Comparison of ENCODE assay signal across 7 cellular contexts in genomic region chr3:5188419-5189405, GRCh38. TPM values are rescaled to one million over a fixed set of nuclear protein-coding genes. Genes with fewer than 3 reads are reported as not detected.
DNase-seq lines count a peak whose midpoint lies in the region; FAIRE-seq and TF ChIP-seq lines count a peak whose summit lies in the region.

No MANE protein-coding gene starts in this region.

- dilution Hi-C loops in endothelial cell of umbilical vein (cut with MboI; ENCODE audit: extremely low pct_ligation_motif_present, low sequenced_read_pairs), result no loop called here

- no peaks in the 10 kb centered on the region for H4K20me1 ChIP-seq in endothelial cell of umbilical vein (replicated peaks; ENCODE audit: control insufficient read depth, extremely low read depth, insufficient read depth, low read length)

- intact Hi-C loops in endothelial cell of umbilical vein (cut with micrococcal nuclease) (loop anchor here (5.0 kb wide), 2 partner anchors 476 to 696 kb away; partner anchors contain the start of gene ITPR1), vagina (cut with DNase I) (loop anchor here (10.0 kb wide), 1 partner anchor 64 kb away; the partner anchor contains the start of gene ARL8B)

- peak overlapping the region; percentile 92 for H3K27ac ChIP-seq in endothelial cell of umbilical vein (ENCODE audit: insufficient read depth, low read depth, low read length)
- peak overlapping the region; percentile 96 for H3K27ac ChIP-seq in vagina

- H3K4me3 Mint-ChIP-seq in nephron, result peak overlapping the region; percentile 93 to 98 (median 94)

- H3K4me3 ChIP-seq in endothelial cell of umbilical vein (replicated peaks in 1 of 3; ENCODE audit: insufficient read depth in 1 of 3, low read depth in 1 of 3, low read length in 3 of 3), result peak overlapping the region; percentile 82 to 88 (median 83)
- H3K4me3 ChIP-seq in vagina, result peak overlapping the region; percentile 77 to 98

- peaks cover 20% of the 10 kb centered on the region for H3K4me1 ChIP-seq in endothelial cell of umbilical vein (ENCODE audit: control insufficient read depth, extremely low read depth, insufficient read depth, low read length)
- peaks cover 58% of the 10 kb centered on the region for H3K4me1 ChIP-seq in vagina

- peaks cover 57% of the 10 kb centered on the region for H3K79me2 ChIP-seq in endothelial cell of umbilical vein (ENCODE audit: control insufficient read depth, insufficient read depth, low read length)

- no peak for DNase-seq in GM18507 (ENCODE audit: extremely low spot score, insufficient read length, low read depth)
- DNase-seq in NCI-H2227 treated with DMSO at 0.1 percent for 48 hours (lab: John Stamatoyannopoulos, UW), result peak; percentile 22
- DNase-seq in activated CD4-positive, alpha-beta T cell treated with anti-CD3 and anti-CD28 coated beads, Interleukin-2, amount 50 U/mL, for 48 hours, result peak; percentile 45 to 53
- DNase-seq in endothelial cell of umbilical vein (ENCODE audit: low read depth, low spot score), result peak; percentile 55
- DNase-seq in vagina (ENCODE audit: extremely low spot score in 2 of 2), result no peak
- DNase-seq in NCI-H2196 treated with DMSO at 0.1 percent for 48 hours (lab: John Stamatoyannopoulos, UW; ENCODE audit: unreplicated experiment), result no peak

- H3K4me2 ChIP-seq in endothelial cell of umbilical vein (ENCODE audit: insufficient read depth, low read length), result peak overlapping the region; percentile 74

- H3K4me1 Mint-ChIP-seq in nephron, result peaks cover 39% of the 10 kb centered on the region

- peak overlapping the region; percentile 24 for H2AFZ ChIP-seq in endothelial cell of umbilical vein (ENCODE audit: low read depth, low read length)

- H3K9ac ChIP-seq in endothelial cell of umbilical vein (replicated peaks; ENCODE audit: extremely low read depth, insufficient read depth, low read length), result peak overlapping the region; percentile 88

- peaks cover 22% of the 10 kb centered on the region for H3K36me3 Mint-ChIP-seq in nephron (ENCODE audit: low read depth)

- BruUV-seq in endothelial cell of umbilical vein (replicated peaks; lab: Mats Ljungman, UMichigan), result TSS peak; percentile 33

- H3K9me3 ChIP-seq in endothelial cell of umbilical vein (replicated peaks; ENCODE audit: control insufficient read depth, insufficient read depth, low read length), result no peaks in the 10 kb centered on the region
- H3K9me3 ChIP-seq in vagina, result no peaks in the 10 kb centered on the region

- H3K36me3 ChIP-seq in endothelial cell of umbilical vein (ENCODE audit: control insufficient read depth in 2 of 2, extremely low read depth in 1 of 2, insufficient read depth in 2 of 2, low read length in 2 of 2) (peaks cover 0 to 2% of the 10 kb centered on the region in 2 experiments), vagina (peaks cover 0 to under 1% of the 10 kb centered on the region in 2 donors)

- no peaks in the 10 kb centered on the region for H3K27me3 ChIP-seq in endothelial cell of umbilical vein (ENCODE audit: control insufficient read depth in 2 of 2, insufficient read depth in 2 of 2, low read length in 2 of 2)
- no peaks in the 10 kb centered on the region for H3K27me3 ChIP-seq in vagina

- TF ChIP-seq CTCF in endothelial cell of umbilical vein (IDR thresholded peaks at IDR 0.05; ENCODE audit: extremely low read depth in 1 of 2, insufficient read depth in 1 of 2, low read depth in 1 of 2, low read length in 2 of 2) (no peak), nephron (IDR thresholded peaks at IDR 0.05; ENCODE audit: unreplicated experiment in 3 of 3) (no peak), vagina (IDR thresholded peaks at IDR 0.05) (no peak)

- POLR2A ChIA-PET in endothelial cell of umbilical vein (lab: Charles Lee), result interaction anchor here (0.5 to 0.9 kb wide), 2 partner anchors 8 to 63 kb away, joined by 3 read pairs; no protein-coding TSS in a partner anchor

- TF ChIP-seq POLR2A in endothelial cell of umbilical vein (IDR thresholded peaks at IDR 0.05; ENCODE audit: low read depth, low read length) (no peak), vagina (IDR thresholded peaks at IDR 0.05) (no peak)

- H3K9me1 ChIP-seq in endothelial cell of umbilical vein (replicated peaks; ENCODE audit: control insufficient read depth, extremely low read depth, insufficient read depth, low read length), result no peaks in the 10 kb centered on the region

- FAIRE-seq in GM18507 (lab: Jason Lieb, UNC) (peak; percentile 67), endothelial cell of umbilical vein (lab: Jason Lieb, UNC) (peak; percentile 71)

- CTCF ChIA-PET in endothelial cell of umbilical vein (lab: Charles Lee), result interaction anchor here (0.8 to 2.8 kb wide), 4 partner anchors 7 to 67 kb away, joined by 3 to 11 read pairs (median 5); no protein-coding TSS in a partner anchor

- no peaks in the 10 kb centered on the region for H3K9me3 Mint-ChIP-seq in nephron

- peak overlapping the region; percentile 71 to 92 (median 87) for H3K27ac Mint-ChIP-seq in nephron

- no peaks in the 10 kb centered on the region for H3K27me3 Mint-ChIP-seq in nephron (ENCODE audit: low read depth)

TF ChIP-seq in endothelial cell of umbilical vein, 7 proteins besides CTCF, POLR2A, EP300 and RAD21:
- TF ChIP-seq EZH2 (IDR thresholded peaks at IDR 0.05; ENCODE audit: borderline replicate concordance, low read depth, low read length, severe bottlenecking), result no peak
- no peak for TF ChIP-seq MAX (IDR thresholded peaks at IDR 0.05; ENCODE audit: insufficient read depth, insufficient read length)
- TF ChIP-seq MYC (IDR thresholded peaks at IDR 0.05; ENCODE audit: low read depth, low read length), result no peak
- TF ChIP-seq GATA2 (IDR thresholded peaks at IDR 0.05; ENCODE audit: insufficient read depth, insufficient read length, low read depth, low read length), result no peak
- no peak for TF ChIP-seq JUN (IDR thresholded peaks at IDR 0.05; ENCODE audit: borderline replicate concordance, insufficient read depth, insufficient read length, low read depth)
- no peak for TF ChIP-seq POLR2AphosphoS5 (IDR thresholded peaks at IDR 0.05; ENCODE audit: insufficient read depth, low read depth, low read length)

RNA-seq across cellular contexts. Expression of gene EDEM1, which starts 1.2 kb away (rescaled TPM):
- total RNA-seq in endothelial cell of umbilical vein (61.1 and 65.4 TPM in 2 replicates), vagina (30.9 TPM)
- polyA plus RNA-seq in endothelial cell of umbilical vein, result 19.1 and 19.4 TPM in 2 replicates
- 17.5 and 20.8 TPM in 2 replicates for polyA plus RNA-seq in endothelial cell of umbilical vein (2011; cell fraction: cytosol; rRNA removed)
- 39.2 and 44.3 TPM in 2 replicates for polyA plus RNA-seq in endothelial cell of umbilical vein (2011; cell fraction: nucleus; rRNA removed)
- 28.9 and 34.0 TPM in 2 replicates for polyA plus RNA-seq in endothelial cell of umbilical vein (2012)
- 50.1 and 54.7 TPM in 2 replicates for polyA minus RNA-seq in endothelial cell of umbilical vein
- 22.5 TPM for polyA minus RNA-seq in endothelial cell of umbilical vein (2011; cell fraction: cytosol; rRNA and poly(A)+ RNA removed)
- polyA minus RNA-seq in endothelial cell of umbilical vein (2011; cell fraction: nucleus; rRNA and poly(A)+ RNA removed), result 38.2 and 49.6 TPM in 2 replicates

Comparison
In these comparisons a context has a peak if more than half of its experiments do, and no peak if none do; other contexts are left out.
1. DNase-seq: peak in NCI-H2227 treated with DMSO at 0.1 percent for 48 hours (single experiment), activated CD4-positive, alpha-beta T cell treated with anti-CD3 and anti-CD28 coated beads, Interleukin-2, amount 50 U/mL, for 48 hours (2 of 2) and endothelial cell of umbilical vein (single experiment); none in GM18507 (single experiment), vagina (0 of 2) and NCI-H2196 treated with DMSO at 0.1 percent for 48 hours (single experiment).